In the genomic region with DNA sequence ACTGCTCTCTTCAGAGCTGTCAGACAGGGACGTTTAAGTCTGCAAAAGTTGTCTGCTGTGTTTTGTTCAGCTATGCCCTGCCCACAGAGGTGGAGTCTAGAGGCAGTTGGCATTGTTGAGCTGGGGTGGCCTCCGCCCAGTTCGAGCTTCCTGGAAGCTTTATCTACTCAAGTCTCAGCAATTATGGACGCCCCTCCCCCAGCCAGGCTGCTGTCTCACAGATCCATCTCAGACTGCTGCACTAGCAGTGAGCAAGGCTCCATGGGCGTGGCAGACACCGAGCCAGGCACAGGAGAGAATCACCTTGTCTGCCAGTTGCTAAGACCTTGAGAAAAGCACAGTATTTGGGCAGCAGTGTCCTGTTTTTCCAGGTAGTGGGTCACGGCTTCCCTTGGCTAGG, we compare ENCODE assay signal across 18 cellular contexts.
DNase-seq lines count a peak whose midpoint lies in the region; TF ChIP-seq lines count a peak whose summit lies in the region.
"Had no signal": no experiment of that assay in that cellular context is flagged by ENCODE, and none has a peak within 500 bp of the region (broad histone marks: within the 10 kb centered on the region; RNA-seq: fewer than 3 reads in every experiment).

No MANE protein-coding gene starts in this region.

- H3K27me3 ChIP-seq in WERI-Rb-1 (ENCODE audit: insufficient read depth, low read depth, severe bottlenecking) = no peaks in the 10 kb centered on the region
- H3K27me3 ChIP-seq: BLaER1, body of pancreas, right atrium auricular region had no signal

- no peak overlapping the region for H3K27ac ChIP-seq in WERI-Rb-1
- H3K27ac ChIP-seq: BLaER1, body of pancreas, right atrium auricular region had no signal

- H3K36me3 ChIP-seq in WERI-Rb-1 = no peaks in the 10 kb centered on the region
- H3K36me3 ChIP-seq: BLaER1, right atrium auricular region had no signal

- no peak overlapping the region for H3K4me3 ChIP-seq in WERI-Rb-1 (ENCODE audit: low read depth, low read length)
- H3K4me3 ChIP-seq: BLaER1, body of pancreas, right atrium auricular region had no signal

- peak; percentile 6 for DNase-seq in DMS53 (lab: John Stamatoyannopoulos, UW)
- DNase-seq in DMS53 treated with DMSO at 0.1 percent for 48 hours (lab: John Stamatoyannopoulos, UW; ENCODE audit: unreplicated experiment) = no peak
- peak; percentile 14 for DNase-seq in LoVo (ENCODE audit: low spot score)
- DNase-seq in WERI-Rb-1 = peak; percentile 56
- peak; percentile 67 for DNase-seq in mucosa of gallbladder (ENCODE audit: low spot score)
- DNase-seq in NOMO-1 treated with dmso at 0.1 percent for 144 hours (lab: John Stamatoyannopoulos, UW; ENCODE audit: unreplicated experiment) = no peak
- DNase-seq in SHP77 treated with DMSO at 0.1 percent for 48 hours (lab: John Stamatoyannopoulos, UW) = no peak
- DNase-seq in NCI-H187 (lab: John Stamatoyannopoulos, UW) = no peak
- DNase-seq: 8988T; activated naive CD8-positive, alpha-beta T cell treated with anti-CD3 and anti-CD28 coated beads, Interleukin-2, amount 10 ng/mL, durations not matched to agents 7 days and 5 days; body of pancreas; IMR-90; NCI-H1048; NCI-H226; occipital lobe; SIG-M5 had no signal

- H3K9me3 ChIP-seq in WERI-Rb-1 (ENCODE audit: severe bottlenecking) = no peaks in the 10 kb centered on the region
- H3K9me3 ChIP-seq: BLaER1, right atrium auricular region had no signal

- TF ChIP-seq CTCF in WERI-Rb-1 (IDR thresholded peaks at IDR 0.05; ENCODE audit: low read depth, low read length) = no peak

Comparison
In these comparisons a context has a peak if more than half of its experiments do, and no peak if none do; other contexts are left out.
1. DNase-seq: peak in DMS53 (single experiment), LoVo (single experiment), WERI-Rb-1 (single experiment) and mucosa of gallbladder (single experiment); none in DMS53 treated with DMSO at 0.1 percent for 48 hours (single experiment), NOMO-1 treated with dmso at 0.1 percent for 144 hours (single experiment), SHP77 treated with DMSO at 0.1 percent for 48 hours (single experiment) and NCI-H187 (0 of 2).